ENCODE assay signal across 1 cellular context in genomic region chr14:22871962-22872832, GRCh38.
TF ChIP-seq lines count a peak whose summit lies in the region.

No MANE protein-coding gene starts in this region.

TF ChIP-seq in IMR-90, 13 proteins besides CTCF, POLR2A, EP300 and RAD21 (continued from another document):
- TF ChIP-seq MAFK (IDR thresholded peaks at IDR 0.05; ENCODE audit: low read depth, low read length): no peak
- no peak for TF ChIP-seq CHD1 (IDR thresholded peaks at IDR 0.05; ENCODE audit: low read depth, low read length)
- TF ChIP-seq CEBPB (IDR thresholded peaks at IDR 0.05; ENCODE audit: low read depth, low read length): no peak
- TF ChIP-seq FOS (IDR thresholded peaks at IDR 0.05; ENCODE audit: low read depth, low read length): no peak
- no peak for TF ChIP-seq USF2 (IDR thresholded peaks at IDR 0.05; ENCODE audit: low read depth, low read length)
- no peak for TF ChIP-seq RFX5 (IDR thresholded peaks at IDR 0.05; ENCODE audit: low read depth, low read length)
- TF ChIP-seq MXI1 (IDR thresholded peaks at IDR 0.05; ENCODE audit: borderline replicate concordance, low read depth, low read length): peak; percentile 27; the same call in 1 of the 2 replicates
- no peak for TF ChIP-seq ELK1 (IDR thresholded peaks at IDR 0.05; ENCODE audit: borderline replicate concordance, low read depth, low read length)
- TF ChIP-seq SMC3 (IDR thresholded peaks at IDR 0.05; ENCODE audit: low read depth, low read length): peak; percentile 48
- TF ChIP-seq MAZ (IDR thresholded peaks at IDR 0.05; ENCODE audit: borderline replicate concordance, low read depth, low read length): peak; percentile 19; the same call in 1 of the 2 replicates
- TF ChIP-seq RCOR1 (IDR thresholded peaks at IDR 0.05; ENCODE audit: insufficient replicate concordance, low read length): no peak
- no peak for TF ChIP-seq BHLHE40 (IDR thresholded peaks at IDR 0.05; ENCODE audit: low read depth, low read length)
TF ChIP-seq in IMR-90: peak in this region for 4.
